In the genomic region with DNA sequence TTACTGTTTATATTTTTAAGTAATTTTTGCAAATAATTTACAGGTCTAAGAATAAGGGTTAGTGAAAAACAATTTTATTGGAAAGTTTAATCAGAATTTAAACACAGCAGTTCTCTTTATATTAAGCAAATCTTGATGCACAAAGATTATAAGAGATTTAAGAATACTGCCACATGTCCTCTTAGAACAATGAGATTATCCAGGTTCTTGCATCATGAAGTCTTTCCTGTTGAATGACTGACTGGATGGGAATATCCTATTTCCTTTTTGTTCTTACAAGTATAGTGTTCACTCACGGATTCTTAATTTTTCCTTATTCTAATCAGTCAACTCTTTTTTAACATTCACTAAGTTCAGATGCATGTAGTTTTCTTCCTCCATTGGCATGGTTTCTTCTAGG, we compare ENCODE assay signal across 23 cellular contexts. TPM values are rescaled to one million over a fixed set of nuclear protein-coding genes. Genes with fewer than 3 reads are reported as not detected.
DNase-seq lines count a peak whose midpoint lies in the region; ATAC-seq and TF ChIP-seq lines count a peak whose summit lies in the region.
"Had no signal": no experiment of that assay in that cellular context is flagged by ENCODE, and none has a peak within 500 bp of the region (broad histone marks: within the 10 kb centered on the region; RNA-seq: fewer than 3 reads in every experiment).

No MANE protein-coding gene starts in this region.

- TF ChIP-seq CTCF in activated CD8-positive, alpha-beta T cell treated with anti-CD3 and anti-CD28 coated beads for 36 hours (IDR thresholded peaks at IDR 0.05), result no peak
- TF ChIP-seq CTCF in cardiac fibroblast (IDR thresholded peaks at IDR 0.05; ENCODE audit: low read depth, low read length) (no peak), psoas muscle (IDR thresholded peaks at IDR 0.05) (no peak)

- 72 to 90% (median 77%) methylated on average over 1 of the region's 1 CpG for WGBS in psoas muscle, 3 donors

- no peaks in the 10 kb centered on the region for H3K27me3 Mint-ChIP-seq in activated CD8-positive, alpha-beta T cell treated with anti-CD3 and anti-CD28 coated beads for 36 hours
- no peaks in the 10 kb centered on the region for H3K27me3 Mint-ChIP-seq in activated CD8-positive, alpha-beta T cell treated with anti-CD3 and anti-CD28 coated beads, Interleukin-2, amount 10 ng/mL, durations not matched to agents 7 days and 5 days (ENCODE audit: low read depth)
- H3K27me3 Mint-ChIP-seq: brain had no signal

- H3K4me1 ChIP-seq in psoas muscle, result peaks cover 12% of the 10 kb centered on the region
- H3K4me1 ChIP-seq: BLaER1, colonic mucosa, upper lobe of right lung had no signal

- no peak for ATAC-seq in activated CD8-positive, alpha-beta T cell treated with anti-CD3 and anti-CD28 coated beads for 36 hours
- ATAC-seq in activated CD8-positive, alpha-beta T cell treated with anti-CD3 and anti-CD28 coated beads, Interleukin-2, amount 10 ng/mL, durations not matched to agents 7 days and 5 days, result no peak
- ATAC-seq in psoas muscle, result no peak
- ATAC-seq in GM18909 (IDR thresholded peaks at IDR 0.05; ENCODE audit: poor library complexity, unreplicated experiment), result no peak
- no peak for ATAC-seq in GM21529 (IDR thresholded peaks at IDR 0.05; ENCODE audit: unreplicated experiment)
- ATAC-seq: HCT116, heart right ventricle, upper lobe of right lung had no signal

- H3K9me3 Mint-ChIP-seq in activated CD8-positive, alpha-beta T cell treated with anti-CD3 and anti-CD28 coated beads for 36 hours, result peaks cover 7% of the 10 kb centered on the region
- H3K9me3 Mint-ChIP-seq in activated CD8-positive, alpha-beta T cell treated with anti-CD3 and anti-CD28 coated beads, Interleukin-2, amount 10 ng/mL, durations not matched to agents 7 days and 5 days (ENCODE audit: insufficient read depth), result peaks cover 3% of the 10 kb centered on the region

- no peaks in the 10 kb centered on the region for H3K9me3 ChIP-seq in psoas muscle
- H3K9me3 ChIP-seq: colonic mucosa, heart right ventricle, left ventricle myocardium inferior, SK-N-SH, upper lobe of right lung had no signal

- intact Hi-C loops in activated CD8-positive, alpha-beta T cell treated with anti-CD3 and anti-CD28 coated beads for 36 hours (cut with micrococcal nuclease), result no loop called here
- intact Hi-C loops in psoas muscle (cut with DNase I), result no loop called here

- peaks cover 68% of the 10 kb centered on the region for H3K4me1 Mint-ChIP-seq in activated CD8-positive, alpha-beta T cell treated with anti-CD3 and anti-CD28 coated beads for 36 hours (ENCODE audit: low read depth)
- H3K4me1 Mint-ChIP-seq in activated CD8-positive, alpha-beta T cell treated with anti-CD3 and anti-CD28 coated beads, Interleukin-2, amount 10 ng/mL, durations not matched to agents 7 days and 5 days (ENCODE audit: low read depth), result peaks cover 28% of the 10 kb centered on the region

- POLR2A ChIA-PET in activated CD8-positive, alpha-beta T cell treated with anti-CD3 and anti-CD28 coated beads for 36 hours (lab: Charles Lee), result no interaction called here
- POLR2A ChIA-PET in activated CD8-positive, alpha-beta T cell treated with anti-CD3 and anti-CD28 coated beads, Interleukin-2, amount 10 ng/mL, durations not matched to agents 7 days and 5 days (lab: Charles Lee), result no interaction called here

- no peak for DNase-seq in activated CD8-positive, alpha-beta T cell treated with anti-CD3 and anti-CD28 coated beads for 36 hours
- no peak for DNase-seq in activated CD8-positive, alpha-beta T cell treated with anti-CD3 and anti-CD28 coated beads, Interleukin-2, amount 10 ng/mL, durations not matched to agents 7 days and 5 days
- DNase-seq in OCI-M1 (lab: John Stamatoyannopoulos, UW), result peak; percentile 68
- peak; percentile 31 to 52 for DNase-seq in cardiac fibroblast (ENCODE audit: low read depth in 2 of 2)
- no peak for DNase-seq in psoas muscle
- no peak for DNase-seq in H4 (ENCODE audit: low spot score)
- DNase-seq: activated CD4-positive, CD25-positive, alpha-beta regulatory T cell treated with anti-CD3 and anti-CD28 coated beads, Interleukin-2, amount 50 U/mL, for 72 hours; colonic mucosa; heart right ventricle; left ventricle myocardium inferior; NCI-H146; NCI-H2171 treated with DMSO at 0.1 percent for 48 hours; NCI-H524 treated with DMSO at 0.1 percent for 48 hours; sigmoid colon; SK-N-SH; T-helper 9 cell; upper lobe of right lung had no signal

- H3K4me3 ChIP-seq in cardiac fibroblast (replicated peaks in 1 of 2; ENCODE audit: low read depth in 2 of 2, low read length in 2 of 2) (no peak overlapping the region), psoas muscle (no peak overlapping the region)
- H3K4me3 ChIP-seq: BLaER1, colonic mucosa, heart right ventricle, left ventricle myocardium inferior, sigmoid colon, upper lobe of right lung had no signal

- CTCF ChIA-PET in activated CD8-positive, alpha-beta T cell treated with anti-CD3 and anti-CD28 coated beads for 36 hours (lab: Charles Lee), result no interaction called here
- CTCF ChIA-PET in activated CD8-positive, alpha-beta T cell treated with anti-CD3 and anti-CD28 coated beads, Interleukin-2, amount 10 ng/mL, durations not matched to agents 7 days and 5 days (lab: Charles Lee), result no interaction called here

- H3K36me3 ChIP-seq in psoas muscle (ENCODE audit: insufficient read depth in 1 of 2, low read depth in 1 of 2), result no peaks in the 10 kb centered on the region
- H3K36me3 ChIP-seq: colonic mucosa, left ventricle myocardium inferior, sigmoid colon, upper lobe of right lung had no signal

- peak overlapping the region; percentile 13 for H3K27ac ChIP-seq in psoas muscle
- H3K27ac ChIP-seq: BLaER1, colonic mucosa, heart right ventricle, left ventricle myocardium inferior, RWPE1, sigmoid colon, upper lobe of right lung had no signal

- H3K4me3 Mint-ChIP-seq in activated CD8-positive, alpha-beta T cell treated with anti-CD3 and anti-CD28 coated beads for 36 hours, result no peak overlapping the region
- no peak overlapping the region for H3K4me3 Mint-ChIP-seq in activated CD8-positive, alpha-beta T cell treated with anti-CD3 and anti-CD28 coated beads, Interleukin-2, amount 10 ng/mL, durations not matched to agents 7 days and 5 days
- H3K4me3 Mint-ChIP-seq: brain had no signal

- H3K36me3 Mint-ChIP-seq in activated CD8-positive, alpha-beta T cell treated with anti-CD3 and anti-CD28 coated beads for 36 hours (ENCODE audit: low read depth), result peaks cover 55% of the 10 kb centered on the region
- peaks cover 52% of the 10 kb centered on the region for H3K36me3 Mint-ChIP-seq in activated CD8-positive, alpha-beta T cell treated with anti-CD3 and anti-CD28 coated beads, Interleukin-2, amount 10 ng/mL, durations not matched to agents 7 days and 5 days (ENCODE audit: low read depth)

- peak overlapping the region; percentile 73 for H3K27ac Mint-ChIP-seq in activated CD8-positive, alpha-beta T cell treated with anti-CD3 and anti-CD28 coated beads for 36 hours
- H3K27ac Mint-ChIP-seq in activated CD8-positive, alpha-beta T cell treated with anti-CD3 and anti-CD28 coated beads, Interleukin-2, amount 10 ng/mL, durations not matched to agents 7 days and 5 days, result no peak overlapping the region

- no peaks in the 10 kb centered on the region for H3K27me3 ChIP-seq in psoas muscle (ENCODE audit: insufficient read depth in 3 of 3, low read length in 2 of 3)
- H3K27me3 ChIP-seq: BLaER1, colonic mucosa, heart right ventricle, sigmoid colon, upper lobe of right lung had no signal

RNA-seq across cellular contexts. Expression of a gene that starts 10.1 kb away (rescaled TPM):
- total RNA-seq in activated CD8-positive, alpha-beta T cell treated with anti-CD3 and anti-CD28 coated beads for 36 hours, result 10 to 100 TPM; 65.5 to 71.1 TPM
- 10 to 100 TPM; 48.1 to 54.3 TPM for total RNA-seq in activated CD8-positive, alpha-beta T cell treated with anti-CD3 and anti-CD28 coated beads, Interleukin-2, amount 10 ng/mL, durations not matched to agents 7 days and 5 days
- 10 to 100 TPM; 51.4 to 70.4 (median 61.2) TPM for total RNA-seq in psoas muscle
- 10 to 100 TPM; 37.6 to 85.5 (median 43.9) TPM for polyA plus RNA-seq in psoas muscle
- 47.9 and 70.8 TPM in 2 replicates for total RNA-seq in H4 (2014; rRNA removed; shearing (Covaris generic))

Comparison
In these comparisons a context has a peak if more than half of its experiments do, and no peak if none do; other contexts are left out.
1. DNase-seq: peak in OCI-M1 (single experiment) and cardiac fibroblast (2 of 2); none in activated CD8-positive, alpha-beta T cell treated with anti-CD3 and anti-CD28 coated beads for 36 hours (single experiment), activated CD8-positive, alpha-beta T cell treated with anti-CD3 and anti-CD28 coated beads, Interleukin-2, amount 10 ng/mL, durations not matched to agents 7 days and 5 days (single experiment), psoas muscle (0 of 2) and H4 (single experiment).